Comparison of ENCODE assay signal across 1 cellular context in the genomic region with DNA sequence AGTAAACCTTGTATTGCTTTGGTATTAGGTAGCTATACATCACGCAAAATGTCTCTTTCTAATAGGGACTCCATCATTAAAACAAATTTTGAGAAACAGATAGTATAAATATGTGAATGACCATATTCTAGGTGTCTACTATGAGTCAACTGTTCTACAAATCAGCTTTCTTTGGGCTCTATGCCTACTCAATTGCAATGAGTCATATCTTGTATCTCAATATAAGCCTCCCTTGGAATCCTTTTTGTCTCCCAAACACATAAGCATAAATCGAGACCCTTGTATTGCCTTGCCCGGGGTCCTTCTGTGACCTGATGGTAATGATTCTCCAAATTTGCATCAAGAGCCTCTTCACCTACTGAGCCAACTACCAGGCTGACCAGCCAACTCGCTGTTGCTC.
TF ChIP-seq lines count a peak whose summit lies in the region.

No MANE protein-coding gene starts in this region.

TF ChIP-seq in IMR-90, 13 proteins besides CTCF, POLR2A, EP300 and RAD21:
- TF ChIP-seq FOS (IDR thresholded peaks at IDR 0.05; ENCODE audit: low read depth, low read length) (peak; percentile 74), CHD1 (IDR thresholded peaks at IDR 0.05; ENCODE audit: low read depth, low read length) (no peak)
